ENCODE assay signal across 8 cellular contexts in the genomic region with DNA sequence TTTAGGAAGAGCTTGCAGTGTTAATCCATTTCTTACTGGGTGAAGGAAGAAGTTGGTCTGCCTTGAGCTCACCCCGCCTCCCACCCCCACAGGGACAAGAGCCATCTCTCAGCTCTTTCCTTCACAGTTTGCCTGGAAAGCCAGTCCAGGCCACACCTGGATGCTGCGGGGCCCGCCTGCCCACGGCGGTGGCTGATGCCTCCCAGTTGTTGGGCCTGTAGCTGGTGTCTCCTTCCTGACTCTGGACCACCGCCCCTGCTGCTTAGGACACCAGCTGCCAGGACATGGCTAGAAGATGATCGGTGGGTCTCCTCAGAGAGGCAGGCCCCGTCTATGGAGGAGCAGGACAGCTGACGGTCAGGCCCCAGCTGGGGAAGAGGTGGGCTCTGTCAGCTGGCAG.
"Had no signal": no experiment of that assay in that cellular context is flagged by ENCODE, and none has a peak within 500 bp of the region (broad histone marks: within the 10 kb centered on the region; RNA-seq: fewer than 3 reads in every experiment).

No MANE protein-coding gene starts in this region.

- H3K9me3 Mint-ChIP-seq: IgD-negative memory B cell had no signal

- DNase-seq: IMR-90, KBM-7, KG1 had no signal

- FAIRE-seq: HTR-8/SVneo had no signal

- H3K4me3 Mint-ChIP-seq: IgD-negative memory B cell had no signal

- H3K4me3 ChIP-seq: K562 had no signal

- H3K27ac ChIP-seq: HL-60, KMS-11 had no signal

- H3K27me3 Mint-ChIP-seq: IgD-negative memory B cell had no signal

- H3K4me2 ChIP-seq: KMS-11 had no signal

- H3K9ac ChIP-seq: KMS-11 had no signal

- H3K27ac Mint-ChIP-seq: IgD-negative memory B cell had no signal
